ENCODE assay signal across 13 cellular contexts in genomic region chr12:93348568-93349435, GRCh38.
"Had no signal": no experiment of that assay in that cellular context is flagged by ENCODE, and none has a peak within 500 bp of the region (broad histone marks: within the 10 kb centered on the region; RNA-seq: fewer than 3 reads in every experiment).

No MANE protein-coding gene starts in this region.

- H3K4me1 ChIP-seq: pancreas had no signal

- DNase-seq: activated CD4-positive, alpha-beta T cell treated with anti-CD3 and anti-CD28 coated beads, Interleukin-2, amount 50 U/mL, for 48 hours; activated naive CD4-positive, alpha-beta T cell treated with anti-CD3 and anti-CD28 coated beads, Interleukin-2, amount 10 ng/mL, durations not matched to agents 7 days and 5 days; activated T-cell treated with anti-CD3 and anti-CD28 coated beads, Interleukin-2, amount 50 U/mL, for 24 hours; left cardiac atrium; mammary epithelial cell; mucosa of descending colon; naive thymus-derived CD4-positive, alpha-beta T cell; pancreas; tibial artery; WERI-Rb-1 had no signal

- H3K27me3 Mint-ChIP-seq: activated naive CD4-positive, alpha-beta T cell treated with anti-CD3 and anti-CD28 coated beads, Interleukin-2, amount 10 ng/mL, durations not matched to agents 7 days and 5 days; activated T-cell treated with anti-CD3 and anti-CD28 coated beads, Interleukin-2, amount 50 U/mL, for 24 hours had no signal

- H3K36me3 ChIP-seq: esophagus muscularis mucosa, pancreas, tibial artery, WERI-Rb-1 had no signal

- H3K4me3 Mint-ChIP-seq: activated naive CD4-positive, alpha-beta T cell treated with anti-CD3 and anti-CD28 coated beads, Interleukin-2, amount 10 ng/mL, durations not matched to agents 7 days and 5 days; activated T-cell treated with anti-CD3 and anti-CD28 coated beads, Interleukin-2, amount 50 U/mL, for 24 hours; naive thymus-derived CD4-positive, alpha-beta T cell; stimulated activated effector memory CD8-positive, alpha-beta T cell treated with anti-CD3 and anti-CD28 coated beads, Interleukin-12 subunit alpha, Interleukin-12 subunit beta, amount 100 ng/mL, for 72 hours had no signal

- ATAC-seq: foreskin keratinocyte; mucosa of descending colon; naive thymus-derived CD4-positive, alpha-beta T cell; pancreas; stimulated activated effector memory CD8-positive, alpha-beta T cell treated with anti-CD3 and anti-CD28 coated beads, Interleukin-12 subunit alpha, Interleukin-12 subunit beta, amount 100 ng/mL, for 72 hours had no signal

- H3K27ac Mint-ChIP-seq: activated naive CD4-positive, alpha-beta T cell treated with anti-CD3 and anti-CD28 coated beads, Interleukin-2, amount 10 ng/mL, durations not matched to agents 7 days and 5 days; activated T-cell treated with anti-CD3 and anti-CD28 coated beads, Interleukin-2, amount 50 U/mL, for 24 hours; naive thymus-derived CD4-positive, alpha-beta T cell; stimulated activated effector memory CD8-positive, alpha-beta T cell treated with anti-CD3 and anti-CD28 coated beads, Interleukin-12 subunit alpha, Interleukin-12 subunit beta, amount 100 ng/mL, for 72 hours had no signal

- H3K9me3 Mint-ChIP-seq: activated naive CD4-positive, alpha-beta T cell treated with anti-CD3 and anti-CD28 coated beads, Interleukin-2, amount 10 ng/mL, durations not matched to agents 7 days and 5 days; activated T-cell treated with anti-CD3 and anti-CD28 coated beads, Interleukin-2, amount 50 U/mL, for 24 hours; naive thymus-derived CD4-positive, alpha-beta T cell; stimulated activated effector memory CD8-positive, alpha-beta T cell treated with anti-CD3 and anti-CD28 coated beads, Interleukin-12 subunit alpha, Interleukin-12 subunit beta, amount 100 ng/mL, for 72 hours had no signal

- H3K27me3 ChIP-seq: esophagus muscularis mucosa, foreskin keratinocyte, pancreas, tibial artery had no signal

- H3K27ac ChIP-seq: esophagus muscularis mucosa, foreskin keratinocyte, pancreas had no signal

- H3K9me3 ChIP-seq: esophagus muscularis mucosa, mucosa of descending colon, pancreas, tibial artery had no signal

- H3K36me3 Mint-ChIP-seq: activated naive CD4-positive, alpha-beta T cell treated with anti-CD3 and anti-CD28 coated beads, Interleukin-2, amount 10 ng/mL, durations not matched to agents 7 days and 5 days; naive thymus-derived CD4-positive, alpha-beta T cell; stimulated activated effector memory CD8-positive, alpha-beta T cell treated with anti-CD3 and anti-CD28 coated beads, Interleukin-12 subunit alpha, Interleukin-12 subunit beta, amount 100 ng/mL, for 72 hours had no signal

- H3K4me1 Mint-ChIP-seq: activated naive CD4-positive, alpha-beta T cell treated with anti-CD3 and anti-CD28 coated beads, Interleukin-2, amount 10 ng/mL, durations not matched to agents 7 days and 5 days; stimulated activated effector memory CD8-positive, alpha-beta T cell treated with anti-CD3 and anti-CD28 coated beads, Interleukin-12 subunit alpha, Interleukin-12 subunit beta, amount 100 ng/mL, for 72 hours had no signal

- H3K4me3 ChIP-seq: esophagus muscularis mucosa, mucosa of descending colon, pancreas, tibial artery had no signal
